ENCODE assay signal across 1 cellular context in the genomic region with DNA sequence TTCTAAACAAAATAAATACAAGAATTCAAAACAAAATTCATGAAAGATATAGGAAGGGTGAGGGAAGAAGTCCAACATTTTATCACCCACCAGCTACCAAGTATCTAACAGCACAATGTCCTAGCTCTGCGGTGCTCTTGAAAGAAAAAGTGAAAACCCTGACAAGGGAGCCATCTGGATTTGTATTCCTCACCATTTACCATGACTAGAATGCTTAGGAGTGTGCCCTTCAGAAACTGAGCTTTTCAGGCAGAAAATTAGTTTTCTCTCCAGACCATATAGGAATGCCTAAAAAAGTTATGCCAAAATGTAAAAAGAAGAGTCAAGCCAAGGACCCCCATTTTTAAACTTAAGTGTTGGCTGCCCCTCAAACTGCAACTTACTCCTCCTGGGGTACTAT.
TF ChIP-seq lines count a peak whose summit lies in the region.

No MANE protein-coding gene starts in this region.

TF ChIP-seq in H1, 55 proteins besides CTCF, POLR2A, EP300 and RAD21:
- TF ChIP-seq SP4 (IDR thresholded peaks at IDR 0.05; ENCODE audit: low read length), result no peak
- no peak for TF ChIP-seq ZNF274 (IDR thresholded peaks at IDR 0.05; ENCODE audit: borderline replicate concordance, extremely low read depth, low read length)
- TF ChIP-seq RXRA (IDR thresholded peaks at IDR 0.05; ENCODE audit: insufficient read depth, low read depth, low read length), result no peak
- TF ChIP-seq CHD1 (IDR thresholded peaks at IDR 0.05; ENCODE audit: low read depth, low read length), result no peak
- no peak for TF ChIP-seq HDAC2 (IDR thresholded peaks at IDR 0.05; ENCODE audit: borderline replicate concordance in 1 of 2, low read depth in 2 of 2, low read length in 2 of 2)
- no peak for TF ChIP-seq CBX8 (IDR thresholded peaks at IDR 0.05; ENCODE audit: borderline replicate concordance, low read depth, low read length)
- TF ChIP-seq SAP30 (IDR thresholded peaks at IDR 0.05; ENCODE audit: insufficient read depth, insufficient replicate concordance, low read length), result no peak
- TF ChIP-seq CTBP2 (IDR thresholded peaks at IDR 0.05; ENCODE audit: borderline replicate concordance, insufficient read depth, insufficient read length, low read length), result no peak
- no peak for TF ChIP-seq GABPA (IDR thresholded peaks at IDR 0.05; ENCODE audit: borderline replicate concordance, insufficient read depth, low read length)
- TF ChIP-seq SIN3A (conservative IDR thresholded peaks at IDR 0.05 in 1 of 2, IDR thresholded peaks at IDR 0.05 in 1 of 2; ENCODE audit: low read depth in 1 of 2, low read length in 2 of 2), result no peak
TF ChIP-seq in H1: peak in this region for 0.
